9 cellular contexts compared by ENCODE assay signal in the genomic region with DNA sequence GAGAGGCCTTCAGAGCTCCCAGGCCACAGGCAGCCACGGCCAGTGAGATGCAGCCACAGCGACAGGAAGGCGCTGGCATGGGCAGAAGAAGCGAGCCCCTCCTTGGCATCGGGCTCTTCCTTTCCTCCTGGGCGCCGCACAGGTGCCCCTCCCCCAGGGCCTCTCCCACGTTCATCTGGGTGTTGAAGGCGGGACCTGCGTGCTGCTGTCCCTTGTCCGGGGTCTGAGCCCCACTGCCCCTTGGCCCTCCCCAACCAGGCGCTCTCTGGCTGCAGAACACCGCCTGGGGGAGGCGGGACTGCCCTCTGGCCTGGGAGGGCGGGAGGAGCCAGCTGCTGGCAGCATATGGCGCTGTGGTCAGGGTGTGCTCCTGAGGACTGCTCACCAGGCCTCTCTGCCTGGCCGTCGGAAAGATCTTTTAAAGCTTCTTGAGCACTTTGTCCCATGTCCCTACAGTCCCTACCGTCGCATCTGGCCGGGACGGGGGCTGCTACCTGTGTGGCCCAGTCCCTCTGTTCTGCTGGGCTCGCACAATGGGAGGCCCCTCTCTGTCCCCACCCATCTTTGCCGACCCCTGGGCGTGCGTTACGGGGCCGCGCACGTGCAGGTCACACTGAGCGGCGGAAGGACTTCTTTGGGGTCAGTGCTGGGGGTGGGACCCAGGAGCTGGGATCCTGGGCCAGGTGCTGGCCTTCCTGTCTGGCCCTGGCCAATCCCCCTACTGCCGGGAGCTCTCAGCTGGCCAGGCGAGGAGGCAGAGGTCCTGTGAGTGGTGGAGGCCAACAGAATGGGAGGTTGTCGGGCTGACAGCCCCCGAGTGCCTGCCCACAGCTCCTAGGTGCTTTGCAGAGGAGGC. TPM values are rescaled to one million over a fixed set of nuclear protein-coding genes. Genes with fewer than 3 reads are reported as not detected.
A peak's percentile ranks its signal among the peaks of the same experiment; 100 is the strongest.
DNase-seq lines count a peak whose midpoint lies in the region; ATAC-seq and TF ChIP-seq lines count a peak whose summit lies in the region.
"Had no signal": no experiment of that assay in that cellular context is flagged by ENCODE, and none has a peak within 500 bp of the region (broad histone marks: within the 10 kb centered on the region; RNA-seq: fewer than 3 reads in every experiment).

No MANE protein-coding gene starts in this region.

- H3K36me3 Mint-ChIP-seq in brain (peaks cover 4% of the 10 kb centered on the region), natural killer cell (no peaks in the 10 kb centered on the region)
- no peaks in the 10 kb centered on the region for H3K36me3 Mint-ChIP-seq in naive thymus-derived CD8-positive, alpha-beta T cell

- DNase-seq in ELF-1 (ENCODE audit: low read depth, low spot score), result peak; percentile 56
- no peak for DNase-seq in NB4 (ENCODE audit: low read depth)
- DNase-seq in natural killer cell, result no peak
- DNase-seq in GDM1 (lab: John Stamatoyannopoulos, UW), result no peak
- DNase-seq in naive thymus-derived CD8-positive, alpha-beta T cell, result no peak
- no peak for DNase-seq in omental fat pad (ENCODE audit: low spot score)
- DNase-seq: NCI-H526 treated with DMSO at 0.1 percent for 48 hours had no signal

- ATAC-seq in natural killer cell (no peak), HG02870 (IDR thresholded peaks at IDR 0.05; ENCODE audit: unreplicated experiment) (no peak), omental fat pad (ENCODE audit: low FRiP score) (no peak)
- ATAC-seq in naive thymus-derived CD8-positive, alpha-beta T cell, result no peak

- no peak for TF ChIP-seq CTCF in NB4 (IDR thresholded peaks at IDR 0.05; ENCODE audit: low read depth, low read length)
- no peak for TF ChIP-seq CTCF in brain (conservative IDR thresholded peaks at IDR 0.05)
- TF ChIP-seq CTCF in natural killer cell (IDR thresholded peaks at IDR 0.05), result no peak
- TF ChIP-seq CTCF in omental fat pad (IDR thresholded peaks at IDR 0.05), result no peak

- peaks cover 4% of the 10 kb centered on the region for H3K27me3 Mint-ChIP-seq in brain
- no peaks in the 10 kb centered on the region for H3K27me3 Mint-ChIP-seq in natural killer cell (ENCODE audit: low read depth in 2 of 2)
- H3K27me3 Mint-ChIP-seq in naive thymus-derived CD8-positive, alpha-beta T cell, result no peaks in the 10 kb centered on the region

- peak overlapping the region; percentile 84 for H3K4me3 ChIP-seq in NB4 (ENCODE audit: low read depth, low read length)

- H3K9me3 Mint-ChIP-seq in brain (no peaks in the 10 kb centered on the region), natural killer cell (no peaks in the 10 kb centered on the region)
- no peaks in the 10 kb centered on the region for H3K9me3 Mint-ChIP-seq in naive thymus-derived CD8-positive, alpha-beta T cell

- POLR2A ChIA-PET in naive thymus-derived CD8-positive, alpha-beta T cell (lab: Charles Lee), result interaction anchor here (3.7 to 5.6 kb wide), 2 partner anchors 11 to 31 kb away, joined by 26 to 29 read pairs; a partner anchor contains a TSS

- TF ChIP-seq POLR2A in NB4 (IDR thresholded peaks at IDR 0.05; ENCODE audit: extremely low read depth, insufficient read length), result no peak

- H3K4me3 Mint-ChIP-seq in brain, result peak overlapping the region; percentile 87 to 96 (median 94)
- H3K4me3 Mint-ChIP-seq in natural killer cell, result peak overlapping the region; percentile 9
- H3K4me3 Mint-ChIP-seq in naive thymus-derived CD8-positive, alpha-beta T cell, result peak overlapping the region in 5 of 10 donors; percentile 7 to 90 (median 83)

- peak overlapping the region in 2 of 5 experiments; percentile 16 to 92 for H3K27ac Mint-ChIP-seq in brain
- H3K27ac Mint-ChIP-seq in natural killer cell, result no peak overlapping the region
- H3K27ac Mint-ChIP-seq in naive thymus-derived CD8-positive, alpha-beta T cell, result no peak overlapping the region

- H3K4me1 Mint-ChIP-seq in brain (peaks cover 21% of the 10 kb centered on the region), natural killer cell (peaks cover 14 to 26% of the 10 kb centered on the region in 2 donors)
- peaks cover 7 to 23% (median 19%) of the 10 kb centered on the region in 4 donors for H3K4me1 Mint-ChIP-seq in naive thymus-derived CD8-positive, alpha-beta T cell

- intact Hi-C loops in natural killer cell (cut with micrococcal nuclease), result no loop called here

RNA-seq across cellular contexts. Expression of a gene that starts 1.7 kb away (rescaled TPM):
- 37.8 TPM for polyA plus RNA-seq in brain (ENCODE audit: insufficient read depth, low read depth, low replicate concordance)
- 1 to 10 TPM; 5.7 to 6.3 (median 5.8) TPM for total RNA-seq in natural killer cell
- 1 to 10 TPM; 6.0 to 6.1 TPM for total RNA-seq in naive thymus-derived CD8-positive, alpha-beta T cell
- polyA plus RNA-seq in naive thymus-derived CD8-positive, alpha-beta T cell, result 1 to 10 TPM; 2.3 to 4.4 (median 2.3) TPM
- total RNA-seq in omental fat pad, result 10 to 100 TPM; 11.4 to 22.4 (median 14.0) TPM

RNA-seq across cellular contexts. Expression of a gene that starts 10.6 kb away (rescaled TPM):
- polyA plus RNA-seq in brain (ENCODE audit: insufficient read depth, low read depth, low replicate concordance), result 91.5 TPM
- total RNA-seq in natural killer cell (10 to 100 TPM; 16.3 to 24.4 (median 17.5) TPM), omental fat pad (10 to 100 TPM; 31.4 to 55.8 (median 49.2) TPM)
- 10 to 100 TPM; 23.8 to 25.9 TPM for total RNA-seq in naive thymus-derived CD8-positive, alpha-beta T cell
- polyA plus RNA-seq in naive thymus-derived CD8-positive, alpha-beta T cell, result 10 to 100 TPM; 48.0 to 60.2 (median 48.0) TPM

RNA-seq across cellular contexts. Expression of a gene that starts 30.0 kb away (rescaled TPM):
- polyA plus RNA-seq in brain (ENCODE audit: insufficient read depth, low read depth, low replicate concordance), result 147 TPM
- total RNA-seq in natural killer cell (100 to 1,000 TPM; 179 to 186 (median 181) TPM), omental fat pad (100 to 1,000 TPM in 1 of 4 donors, 10 to 100 TPM in 3; 54.0 to 117 (median 66.9) TPM)
- 100 to 1,000 TPM; 151 to 154 TPM for total RNA-seq in naive thymus-derived CD8-positive, alpha-beta T cell
- polyA plus RNA-seq in naive thymus-derived CD8-positive, alpha-beta T cell, result 10 to 100 TPM; 15.4 to 31.1 (median 21.7) TPM

RNA-seq across cellular contexts. Expression of a gene that starts 30.2 kb away (rescaled TPM):
- polyA plus RNA-seq in brain (ENCODE audit: insufficient read depth, low read depth, low replicate concordance), result 78.3 TPM
- total RNA-seq in natural killer cell, result 10 to 100 TPM; 23.3 to 47.9 (median 39.3) TPM
- total RNA-seq in naive thymus-derived CD8-positive, alpha-beta T cell, result 10 to 100 TPM; 23.4 to 26.8 TPM
- 10 to 100 TPM; 26.0 to 39.3 (median 32.9) TPM for polyA plus RNA-seq in naive thymus-derived CD8-positive, alpha-beta T cell
- total RNA-seq in omental fat pad, result 10 to 100 TPM; 18.8 to 28.8 (median 26.9) TPM

RNA-seq across cellular contexts. Expression of a gene that starts 47.2 kb away (rescaled TPM):
- polyA plus RNA-seq in brain (ENCODE audit: insufficient read depth, low read depth, low replicate concordance), result 19.4 TPM
- total RNA-seq in natural killer cell (10 to 100 TPM; 15.6 to 24.2 (median 22.1) TPM), omental fat pad (10 to 100 TPM in 1 of 4 donors, 1 to 10 TPM in 3; 6.8 to 15.6 (median 9.4) TPM)
- 10 to 100 TPM; 23.5 to 30.2 TPM for total RNA-seq in naive thymus-derived CD8-positive, alpha-beta T cell
- polyA plus RNA-seq in naive thymus-derived CD8-positive, alpha-beta T cell, result 10 to 100 TPM; 11.0 to 23.9 (median 11.1) TPM
